18 cellular contexts compared by ENCODE assay signal in genomic region chr6:168115748-168116445, GRCh38. TPM values are rescaled to one million over a fixed set of nuclear protein-coding genes. Genes with fewer than 3 reads are reported as not detected.
DNase-seq lines count a peak whose midpoint lies in the region; ATAC-seq, FAIRE-seq and TF ChIP-seq lines count a peak whose summit lies in the region.
"Had no signal": no experiment of that assay in that cellular context is flagged by ENCODE, and none has a peak within 500 bp of the region (broad histone marks: within the 10 kb centered on the region; RNA-seq: fewer than 3 reads in every experiment).

No MANE protein-coding gene starts in this region.

- FAIRE-seq in K562 (lab: Jason Lieb, UNC), result no peak
- FAIRE-seq: A549 had no signal

- 7% methylated on average over 5 of the region's 5 CpGs for WGBS in K562 (ENCODE audit: insufficient coverage, low coverage, missing lambda C conversion rate)
- 100% methylated on average over 1 of the region's 5 CpGs; no CpG with 5 or more reads in 1 of the 2 donors for WGBS in neuronal stem cell (ENCODE audit: extremely low coverage in 2 of 2, insufficient read length in 2 of 2, insufficient replicate concordance in 1 of 2), 2 donors

- no peak for TF ChIP-seq EP300 in K562 (IDR thresholded peaks at IDR 0.05; ENCODE audit: low read length)

- in situ Hi-C loops in K562 (cut with MboI), result no loop called here

- H3K4me2 ChIP-seq in K562 (ENCODE audit: insufficient read depth, low read length) (no peak overlapping the region), neuronal stem cell (ENCODE audit: insufficient read depth, low read length, poor library complexity, severe bottlenecking) (no peak overlapping the region)
- H3K4me2 ChIP-seq: A549 had no signal

- H2BK15ac ChIP-seq in neuronal stem cell (ENCODE audit: low read length), result peak overlapping the region; percentile 31

- H3K4me3 Mint-ChIP-seq in natural killer cell treated with Interleukin-12 subunit alpha and Interleukin-12 subunit beta and Interleukin-15 and Interleukin-18, amount 100 ng/mL, for 72 hours, result no peak overlapping the region
- no peak overlapping the region for H3K4me3 Mint-ChIP-seq in natural killer cell
- H3K4me3 Mint-ChIP-seq: CD8-positive, alpha-beta memory T cell had no signal

- H3K9me3 ChIP-seq in K562 (replicated peaks; ENCODE audit: control insufficient read depth, insufficient read depth, low read depth, low read length), result no peaks in the 10 kb centered on the region
- H3K9me3 ChIP-seq in neuronal stem cell (replicated peaks in 1 of 2; ENCODE audit: control insufficient read depth in 2 of 2, insufficient read depth in 1 of 2, low read depth in 1 of 2, low read length in 2 of 2), result peaks cover 7 to 9% of the 10 kb centered on the region in 2 donors
- H3K9me3 ChIP-seq in upper lobe of right lung, result no peaks in the 10 kb centered on the region
- H3K9me3 ChIP-seq: A549, Caco-2 had no signal

- H3K4me3 ChIP-seq in K562 (no peak overlapping the region), neuronal stem cell (ENCODE audit: low read length in 2 of 2) (no peak overlapping the region), upper lobe of right lung (no peak overlapping the region)
- H3K4me3 ChIP-seq: A549 had no signal

- H3K79me1 ChIP-seq in neuronal stem cell (ENCODE audit: low read depth, low read length), result no peaks in the 10 kb centered on the region

- POLR2A ChIA-PET in K562 (lab: Yijun Ruan, JAX), result interaction anchor here (0.6 kb wide), 1 partner anchor 1344 kb away, joined by 3 read pairs; no protein-coding TSS in a partner anchor

- no peaks in the 10 kb centered on the region for H4K20me1 ChIP-seq in K562 (replicated peaks; ENCODE audit: control insufficient read depth, insufficient read depth, low read length)

- H3K27me3 Mint-ChIP-seq in natural killer cell treated with Interleukin-12 subunit alpha and Interleukin-12 subunit beta and Interleukin-15 and Interleukin-18, amount 100 ng/mL, for 72 hours, result peaks cover 0 to 12% of the 10 kb centered on the region in 2 donors
- peaks cover 5 to 8% of the 10 kb centered on the region in 2 donors for H3K27me3 Mint-ChIP-seq in natural killer cell (ENCODE audit: low read depth in 2 of 2)

- H3K27ac Mint-ChIP-seq in natural killer cell treated with Interleukin-12 subunit alpha and Interleukin-12 subunit beta and Interleukin-15 and Interleukin-18, amount 100 ng/mL, for 72 hours, result no peak overlapping the region
- no peak overlapping the region for H3K27ac Mint-ChIP-seq in natural killer cell
- H3K27ac Mint-ChIP-seq: CD8-positive, alpha-beta memory T cell had no signal

- H2AFZ ChIP-seq in K562 (ENCODE audit: low read depth, low read length) (no peak overlapping the region), neuronal stem cell (ENCODE audit: low read length) (no peak overlapping the region)

- no peak for ATAC-seq in natural killer cell treated with Interleukin-12 subunit alpha and Interleukin-12 subunit beta and Interleukin-15 and Interleukin-18, amount 100 ng/mL, for 72 hours
- ATAC-seq in natural killer cell (no peak), K562 (no peak), upper lobe of right lung (no peak)
- ATAC-seq: A549 had no signal

- no peak overlapping the region for H2BK5ac ChIP-seq in neuronal stem cell (ENCODE audit: low read length)

- TF ChIP-seq POLR2A in K562 (conservative IDR thresholded peaks at IDR 0.05), result no peak

- H3K14ac ChIP-seq in neuronal stem cell (ENCODE audit: low read length), result no peak overlapping the region

- peaks cover 3% of the 10 kb centered on the region for H3K9me3 Mint-ChIP-seq in natural killer cell treated with Interleukin-12 subunit alpha and Interleukin-12 subunit beta and Interleukin-15 and Interleukin-18, amount 100 ng/mL, for 72 hours
- H3K9me3 Mint-ChIP-seq in natural killer cell, result peaks cover 2 to 3% of the 10 kb centered on the region in 2 donors

- TF ChIP-seq RAD21 in K562 (CRISPR knock-in tag; conservative IDR thresholded peaks at IDR 0.05 in 1 of 2, IDR thresholded peaks at IDR 0.05 in 1 of 2), result no peak

- no peak overlapping the region for H3K4ac ChIP-seq in neuronal stem cell (ENCODE audit: low read length)

- H3K79me2 ChIP-seq in K562 (ENCODE audit: control insufficient read depth, insufficient read depth, low read length), result no peaks in the 10 kb centered on the region

- H3K18ac ChIP-seq in neuronal stem cell (ENCODE audit: low read length), result no peak overlapping the region

- CTCF ChIA-PET in K562 (lab: Yijun Ruan, JAX; ENCODE audit: low intra/inter-chr PET ratio), result no interaction called here

- no peak overlapping the region for H4K8ac ChIP-seq in neuronal stem cell (ENCODE audit: low read depth, low read length)

- no peaks in the 10 kb centered on the region for H3K4me1 Mint-ChIP-seq in natural killer cell treated with Interleukin-12 subunit alpha and Interleukin-12 subunit beta and Interleukin-15 and Interleukin-18, amount 100 ng/mL, for 72 hours (ENCODE audit: low read depth in 2 of 2)
- H3K4me1 Mint-ChIP-seq in natural killer cell, result no peaks in the 10 kb centered on the region
- H3K4me1 Mint-ChIP-seq: CD8-positive, alpha-beta memory T cell had no signal

- H3K9me1 ChIP-seq in K562 (ENCODE audit: control insufficient read depth, insufficient read depth, low read length), result no peaks in the 10 kb centered on the region

- BruUV-seq in K562 (replicated peaks; lab: Mats Ljungman, UMichigan), result no TSS peak

- H3K27me3 ChIP-seq in K562 (ENCODE audit: control insufficient read depth in 2 of 2, insufficient read depth in 2 of 2, low read length in 2 of 2) (peaks cover 0 to 27% of the 10 kb centered on the region in 2 experiments; a peak in 4 of 5 replicates), neuronal stem cell (ENCODE audit: control insufficient read depth in 3 of 3, insufficient read depth in 3 of 3, low read depth in 1 of 3, low read length in 3 of 3) (no peaks in the 10 kb centered on the region), upper lobe of right lung (no peaks in the 10 kb centered on the region)

- H3K27ac ChIP-seq in K562 (ENCODE audit: extremely low read depth, low read depth, low read length) (no peak overlapping the region), neuronal stem cell (replicated peaks; ENCODE audit: low read length) (no peak overlapping the region), upper lobe of right lung (no peak overlapping the region)
- H3K27ac ChIP-seq: A549 had no signal

- no peak overlapping the region for H3K23ac ChIP-seq in neuronal stem cell (ENCODE audit: low read depth, low read length, poor library complexity)

- H2BK12ac ChIP-seq in neuronal stem cell (ENCODE audit: low read length), result no peak overlapping the region

- H3K4me1 ChIP-seq in K562 (replicated peaks in 1 of 2; ENCODE audit: control insufficient read depth in 2 of 2, insufficient read depth in 2 of 2, low read length in 2 of 2) (no peaks in the 10 kb centered on the region; a peak in 2 of 5 replicates), neuronal stem cell (ENCODE audit: control insufficient read depth in 2 of 2, insufficient read depth in 1 of 2, low read depth in 1 of 2, low read length in 2 of 2) (no peaks in the 10 kb centered on the region), upper lobe of right lung (no peaks in the 10 kb centered on the region)
- H3K4me1 ChIP-seq: A549, Caco-2 had no signal

- H3K9ac ChIP-seq in K562 (ENCODE audit: insufficient read depth in 1 of 2, low read depth in 2 of 2, low read length in 2 of 2) (no peak overlapping the region), neuronal stem cell (ENCODE audit: low read depth, low read length, poor library complexity) (no peak overlapping the region)

- H3K36me3 ChIP-seq in K562 (ENCODE audit: control insufficient read depth, insufficient read depth, low read length), result no peaks in the 10 kb centered on the region
- no peaks in the 10 kb centered on the region for H3K36me3 ChIP-seq in neuronal stem cell (replicated peaks in 1 of 2; ENCODE audit: control insufficient read depth in 2 of 2, insufficient read depth in 2 of 2, low read length in 2 of 2)
- H3K36me3 ChIP-seq in upper lobe of right lung, result no peaks in the 10 kb centered on the region

- peak overlapping the region; percentile 66 for H2AK5ac ChIP-seq in neuronal stem cell (ENCODE audit: low read depth, low read length)

- DNase-seq in natural killer cell treated with Interleukin-12 subunit alpha and Interleukin-12 subunit beta and Interleukin-15 and Interleukin-18, amount 100 ng/mL, for 72 hours (ENCODE audit: low spot score), result peak; percentile 45
- no peak for DNase-seq in natural killer cell
- no peak for DNase-seq in K562 (ENCODE audit: extremely low read depth in 1 of 4, low spot score in 3 of 4)
- no peak for DNase-seq in neuronal stem cell (ENCODE audit: low spot score)
- peak; percentile 22 for DNase-seq in upper lobe of right lung
- DNase-seq in NCI-H2107 (lab: John Stamatoyannopoulos, UW), result no peak
- DNase-seq in NCI-H2081 treated with DMSO at 0.1 percent for 48 hours (lab: John Stamatoyannopoulos, UW), result no peak
- DNase-seq in activated T-cell treated with anti-CD3 and anti-CD28 coated beads, Interleukin-2, amount 50 U/mL, for 48 hours, result no peak
- DNase-seq: Caco-2; CD8-positive, alpha-beta memory T cell; DMS 273 treated with DMSO at 0.1 percent for 48 hours; HCEC 1CT had no signal

- TF ChIP-seq CTCF in natural killer cell (IDR thresholded peaks at IDR 0.05), result no peak
- TF ChIP-seq CTCF in K562 (IDR thresholded peaks at IDR 0.05 in 2 of 3, conservative IDR thresholded peaks at IDR 0.05 in 1 of 3; ENCODE audit: insufficient read depth in 2 of 3, low read depth in 1 of 3, low read length in 3 of 3), result no peak
- no peak for TF ChIP-seq CTCF in upper lobe of right lung (IDR thresholded peaks at IDR 0.05)

- no peak overlapping the region for H4K91ac ChIP-seq in neuronal stem cell (ENCODE audit: low read depth, low read length, poor library complexity)

- no peaks in the 10 kb centered on the region for H3K36me3 Mint-ChIP-seq in natural killer cell treated with Interleukin-12 subunit alpha and Interleukin-12 subunit beta and Interleukin-15 and Interleukin-18, amount 100 ng/mL, for 72 hours
- H3K36me3 Mint-ChIP-seq in natural killer cell, result no peaks in the 10 kb centered on the region
- H3K36me3 Mint-ChIP-seq: CD8-positive, alpha-beta memory T cell had no signal

- intact Hi-C loops in natural killer cell (cut with micrococcal nuclease) (no loop called here), K562 (cut with micrococcal nuclease) (no loop called here), upper lobe of right lung (cut with DNase I) (no loop called here)

- no peak overlapping the region for H2BK120ac ChIP-seq in neuronal stem cell (ENCODE audit: low read depth, low read length)

RNA-seq across cellular contexts. Expression of gene FRMD1, which starts 36.9 kb away (rescaled TPM):
- not detected for total RNA-seq in natural killer cell treated with Interleukin-12 subunit alpha and Interleukin-12 subunit beta and Interleukin-15 and Interleukin-18, amount 100 ng/mL, for 72 hours
- total RNA-seq in natural killer cell, result not detected
- total RNA-seq in K562 (2011; cell fraction: chromatin; rRNA removed; ENCODE audit: low replicate concordance), result not detected in 2 replicates
- not detected in 2 replicates for total RNA-seq in K562 (2011; cell fraction: nucleolus; rRNA removed)
- total RNA-seq in K562 (2011; cell fraction: nucleoplasm; rRNA removed), result not detected in 2 replicates
- 0.16 TPM in 1 of 2 replicates, not detected in the other for total RNA-seq in K562 (2014; rRNA removed)
- not detected in 2 replicates for total RNA-seq in K562 (2014; rRNA removed; fragmentation: Illumina TruSeq; extraction: Trizol)
- total RNA-seq in K562 (2015; rRNA removed; fragmentation: Illumina TruSeq; extraction: Trizol), result 0.04 TPM in 1 of 2 replicates, not detected in the other
- not detected in 2 replicates for total RNA-seq in K562 (2021)
- polyA plus RNA-seq in K562 (2011; rRNA removed), result 0.01 TPM in 1 of 2 replicates, not detected in the other
- 0.01 TPM in 2 replicates for polyA plus RNA-seq in K562 (2011; cell fraction: cytosol; rRNA removed)
- 0.04 TPM in 1 of 2 replicates, not detected in the other for polyA plus RNA-seq in K562 (2011; cell fraction: nucleus; rRNA removed)
- polyA plus RNA-seq in K562 (2012), result 0.04 and 0.18 TPM in 2 replicates
- polyA plus RNA-seq in K562 (2014; fragmentation: Illumina TruSeq; extraction: Trizol), result not detected in 2 replicates
- under 1 TPM in 1 of 2 experiments, not detected in 1; 0.01 TPM for polyA plus RNA-seq in K562 (2014; fragmentation: Nextera tagmentation; extraction: Ambion mirVana)
- not detected in 2 replicates for polyA plus RNA-seq in K562 (2014; rRNA removed)
- not detected in 2 replicates for polyA minus RNA-seq in K562 (2011; rRNA and poly(A)+ RNA removed)
- not detected in 2 replicates for polyA minus RNA-seq in K562 (2011; cell fraction: cytosol; rRNA and poly(A)+ RNA removed)
- polyA minus RNA-seq in K562 (2011; cell fraction: nucleus; rRNA and poly(A)+ RNA removed), result not detected in 2 replicates
- polyA plus RNA-seq in neuronal stem cell (2013, experiment 1 of 2), result 0.20 TPM
- 0.18 TPM for polyA plus RNA-seq in neuronal stem cell (2013, experiment 2 of 2)
- total RNA-seq in upper lobe of right lung, result 0.09 TPM
- total RNA-seq: CD8-positive, alpha-beta memory T cell; Daoy; H4; HT1080 had no signal
- polyA plus RNA-seq: A549; AG04450; BJ; CD8-positive, alpha-beta memory T cell had no signal

Comparison
In these comparisons a context has a peak if more than half of its experiments do, and no peak if none do; other contexts are left out.
1. DNase-seq: peak in natural killer cell treated with Interleukin-12 subunit alpha and Interleukin-12 subunit beta and Interleukin-15 and Interleukin-18, amount 100 ng/mL, for 72 hours (single experiment) and upper lobe of right lung (single experiment); none in natural killer cell (single experiment), K562 (0 of 4), neuronal stem cell (single experiment), NCI-H2107 (single experiment), NCI-H2081 treated with DMSO at 0.1 percent for 48 hours (single experiment) and activated T-cell treated with anti-CD3 and anti-CD28 coated beads, Interleukin-2, amount 50 U/mL, for 48 hours (0 of 2).